In genomic region chrX:38970845-38971244, GRCh38 we compare ENCODE assay signal across 24 cellular contexts.
DNase-seq lines count a peak whose midpoint lies in the region; ATAC-seq and TF ChIP-seq lines count a peak whose summit lies in the region.
"Had no signal": no experiment of that assay in that cellular context is flagged by ENCODE, and none has a peak within 500 bp of the region (broad histone marks: within the 10 kb centered on the region; RNA-seq: fewer than 3 reads in every experiment).

No MANE protein-coding gene starts in this region.

- no peak for TF ChIP-seq CTCF in nephron progenitor cell (IDR thresholded peaks at IDR 0.05)

- H3K4me1 Mint-ChIP-seq in activated naive CD4-positive, alpha-beta T cell treated with anti-CD3 and anti-CD28 coated beads, Interleukin-2, amount 10 ng/mL, durations not matched to agents 7 days and 5 days = no peaks in the 10 kb centered on the region
- peaks cover 9% of the 10 kb centered on the region for H3K4me1 Mint-ChIP-seq in T-helper 2 cell treated with Interferon-gamma antibody and Interleukin-4, amounts not matched to agents 5 μg/mL and 100 μg/mL, for 36 hours (ENCODE audit: low read depth)
- peaks cover 5% of the 10 kb centered on the region for H3K4me1 Mint-ChIP-seq in nephron progenitor cell
- peaks cover 10% of the 10 kb centered on the region for H3K4me1 Mint-ChIP-seq in stimulated activated naive CD8-positive, alpha-beta T cell treated with anti-CD3 and anti-CD28 coated beads, Interleukin-15, Interleukin-2, amounts not matched to agents 100 ng/mL and 50 ng/mL, for 24 hours (ENCODE audit: low read depth)

- H3K36me3 Mint-ChIP-seq in activated naive CD4-positive, alpha-beta T cell treated with anti-CD3 and anti-CD28 coated beads, Interleukin-2, amount 10 ng/mL, durations not matched to agents 7 days and 5 days = no peaks in the 10 kb centered on the region
- H3K36me3 Mint-ChIP-seq in T-helper 2 cell treated with Interferon-gamma antibody and Interleukin-4, amounts not matched to agents 5 μg/mL and 100 μg/mL, for 36 hours (ENCODE audit: low read depth) = no peaks in the 10 kb centered on the region
- H3K36me3 Mint-ChIP-seq in nephron progenitor cell (ENCODE audit: low read depth) = no peaks in the 10 kb centered on the region
- H3K36me3 Mint-ChIP-seq in stimulated activated naive CD8-positive, alpha-beta T cell treated with anti-CD3 and anti-CD28 coated beads, Interleukin-15, Interleukin-2, amounts not matched to agents 100 ng/mL and 50 ng/mL, for 24 hours (ENCODE audit: low read depth) = no peaks in the 10 kb centered on the region
- H3K36me3 Mint-ChIP-seq: activated naive CD8-positive, alpha-beta T cell had no signal

- no peak overlapping the region for H3K27ac Mint-ChIP-seq in activated naive CD4-positive, alpha-beta T cell treated with anti-CD3 and anti-CD28 coated beads, Interleukin-2, amount 10 ng/mL, durations not matched to agents 7 days and 5 days
- no peak overlapping the region for H3K27ac Mint-ChIP-seq in T-helper 2 cell treated with Interferon-gamma antibody and Interleukin-4, amounts not matched to agents 5 μg/mL and 100 μg/mL, for 36 hours
- H3K27ac Mint-ChIP-seq in nephron progenitor cell = peak overlapping the region; percentile 26
- no peak overlapping the region for H3K27ac Mint-ChIP-seq in stimulated activated naive CD8-positive, alpha-beta T cell treated with anti-CD3 and anti-CD28 coated beads, Interleukin-15, Interleukin-2, amounts not matched to agents 100 ng/mL and 50 ng/mL, for 24 hours
- H3K27ac Mint-ChIP-seq: activated naive CD8-positive, alpha-beta T cell had no signal

- CTCF ChIA-PET in activated naive CD4-positive, alpha-beta T cell treated with anti-CD3 and anti-CD28 coated beads, Interleukin-2, amount 10 ng/mL, durations not matched to agents 7 days and 5 days (lab: Charles Lee) = no interaction called here

- no peaks in the 10 kb centered on the region for H3K27me3 Mint-ChIP-seq in activated naive CD4-positive, alpha-beta T cell treated with anti-CD3 and anti-CD28 coated beads, Interleukin-2, amount 10 ng/mL, durations not matched to agents 7 days and 5 days
- H3K27me3 Mint-ChIP-seq in T-helper 2 cell treated with Interferon-gamma antibody and Interleukin-4, amounts not matched to agents 5 μg/mL and 100 μg/mL, for 36 hours (ENCODE audit: low read depth) = no peaks in the 10 kb centered on the region
- H3K27me3 Mint-ChIP-seq in nephron progenitor cell (ENCODE audit: low read depth, poor library complexity) = peaks cover 3% of the 10 kb centered on the region
- no peaks in the 10 kb centered on the region for H3K27me3 Mint-ChIP-seq in stimulated activated naive CD8-positive, alpha-beta T cell treated with anti-CD3 and anti-CD28 coated beads, Interleukin-15, Interleukin-2, amounts not matched to agents 100 ng/mL and 50 ng/mL, for 24 hours
- H3K27me3 Mint-ChIP-seq: activated naive CD8-positive, alpha-beta T cell had no signal

- intact Hi-C loops in left cardiac atrium (cut with DNase I) = no loop called here

- no peaks in the 10 kb centered on the region for H3K9me3 Mint-ChIP-seq in activated naive CD4-positive, alpha-beta T cell treated with anti-CD3 and anti-CD28 coated beads, Interleukin-2, amount 10 ng/mL, durations not matched to agents 7 days and 5 days
- no peaks in the 10 kb centered on the region for H3K9me3 Mint-ChIP-seq in T-helper 2 cell treated with Interferon-gamma antibody and Interleukin-4, amounts not matched to agents 5 μg/mL and 100 μg/mL, for 36 hours
- peaks cover 32% of the 10 kb centered on the region for H3K9me3 Mint-ChIP-seq in nephron progenitor cell
- H3K9me3 Mint-ChIP-seq in stimulated activated naive CD8-positive, alpha-beta T cell treated with anti-CD3 and anti-CD28 coated beads, Interleukin-15, Interleukin-2, amounts not matched to agents 100 ng/mL and 50 ng/mL, for 24 hours = no peaks in the 10 kb centered on the region

- no peak for ATAC-seq in left cardiac atrium
- ATAC-seq: heart right ventricle, K562, left ventricle myocardium superior had no signal

- no peak overlapping the region for H3K4me3 Mint-ChIP-seq in activated naive CD4-positive, alpha-beta T cell treated with anti-CD3 and anti-CD28 coated beads, Interleukin-2, amount 10 ng/mL, durations not matched to agents 7 days and 5 days
- no peak overlapping the region for H3K4me3 Mint-ChIP-seq in T-helper 2 cell treated with Interferon-gamma antibody and Interleukin-4, amounts not matched to agents 5 μg/mL and 100 μg/mL, for 36 hours
- H3K4me3 Mint-ChIP-seq in nephron progenitor cell = no peak overlapping the region
- peak overlapping the region; percentile 7 for H3K4me3 Mint-ChIP-seq in stimulated activated naive CD8-positive, alpha-beta T cell treated with anti-CD3 and anti-CD28 coated beads, Interleukin-15, Interleukin-2, amounts not matched to agents 100 ng/mL and 50 ng/mL, for 24 hours
- H3K4me3 Mint-ChIP-seq: activated naive CD8-positive, alpha-beta T cell had no signal

- DNase-seq in activated naive CD4-positive, alpha-beta T cell treated with anti-CD3 and anti-CD28 coated beads, Interleukin-2, amount 50 U/mL, for 16 hours = peak; percentile 12
- no peak for DNase-seq in activated naive CD4-positive, alpha-beta T cell treated with anti-CD3 and anti-CD28 coated beads, Interleukin-2, amount 10 ng/mL, durations not matched to agents 7 days and 5 days
- DNase-seq in T-helper 2 cell treated with Interferon-gamma antibody and Interleukin-4, amounts not matched to agents 5 μg/mL and 100 μg/mL, for 36 hours (ENCODE audit: low spot score) = peak; percentile 38
- DNase-seq in nephron progenitor cell (no peak), midbrain (lab: John Stamatoyannopoulos, UW) (no peak), left cardiac atrium (no peak)
- DNase-seq: aorta, EL, H7, heart right ventricle, left ventricle myocardium superior, mesendoderm, NCI-H1048, NCI-H1694, NCI-H446 treated with DMSO at 0.1 percent for 48 hours, NCI-H774, posterior cingulate gyrus, small intestine, SW 1271, T-helper 9 cell, thyroid gland had no signal

Comparison
In these comparisons a context has a peak if more than half of its experiments do, and no peak if none do; other contexts are left out.
1. DNase-seq: peak in activated naive CD4-positive, alpha-beta T cell treated with anti-CD3 and anti-CD28 coated beads, Interleukin-2, amount 50 U/mL, for 16 hours (single experiment) and T-helper 2 cell treated with Interferon-gamma antibody and Interleukin-4, amounts not matched to agents 5 μg/mL and 100 μg/mL, for 36 hours (single experiment); none in activated naive CD4-positive, alpha-beta T cell treated with anti-CD3 and anti-CD28 coated beads, Interleukin-2, amount 10 ng/mL, durations not matched to agents 7 days and 5 days (single experiment), nephron progenitor cell (single experiment), midbrain (single experiment) and left cardiac atrium (single experiment).